Comparison of ENCODE assay signal across 9 cellular contexts in the genomic region with DNA sequence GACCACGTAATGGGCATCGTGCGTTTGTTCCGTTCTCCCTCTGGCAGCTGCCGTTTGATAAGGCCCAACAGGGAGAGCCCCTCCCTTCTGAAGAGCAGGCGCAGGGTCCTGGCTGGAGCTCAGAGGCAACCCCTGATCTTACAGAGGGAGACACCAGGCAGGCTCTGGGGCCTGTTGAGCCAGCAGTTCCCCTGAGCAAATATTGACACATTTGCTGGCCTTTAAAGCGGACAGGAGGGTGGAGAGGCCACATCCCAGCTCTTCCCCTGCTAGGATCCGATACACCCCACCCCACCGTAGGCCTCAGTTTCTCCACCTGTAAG. TPM values are rescaled to one million over a fixed set of nuclear protein-coding genes. Genes with fewer than 3 reads are reported as not detected.
DNase-seq lines count a peak whose midpoint lies in the region; ATAC-seq and TF ChIP-seq lines count a peak whose summit lies in the region.
"Had no signal": no experiment of that assay in that cellular context is flagged by ENCODE, and none has a peak within 500 bp of the region (broad histone marks: within the 10 kb centered on the region; RNA-seq: fewer than 3 reads in every experiment).

No MANE protein-coding gene starts in this region.

- H3K4me3 Mint-ChIP-seq in memory B cell = peak overlapping the region; percentile 94

- H3K9me3 Mint-ChIP-seq in activated naive CD4-positive, alpha-beta T cell treated with anti-CD3 and anti-CD28 coated beads, Interleukin-2, amount 50 U/mL, for 72 hours = no peaks in the 10 kb centered on the region
- no peaks in the 10 kb centered on the region for H3K9me3 Mint-ChIP-seq in memory B cell

- DNase-seq in AG04449 (ENCODE audit: low read depth, low spot score) (no peak), HFF-Myc (ENCODE audit: extremely low read depth, low read depth) (no peak), memory B cell (ENCODE audit: low spot score in 2 of 2) (no peak)
- DNase-seq in activated naive CD4-positive, alpha-beta T cell treated with anti-CD3 and anti-CD28 coated beads, Interleukin-2, amount 50 U/mL, for 72 hours (ENCODE audit: low spot score in 2 of 2) = no peak
- no peak for DNase-seq in stimulated activated naive CD4-positive, alpha-beta T cell treated with Interleukin-2 at 50 U/mL for 16 hours (lab: John Stamatoyannopoulos, UW)

- H3K27ac Mint-ChIP-seq in activated naive CD4-positive, alpha-beta T cell treated with anti-CD3 and anti-CD28 coated beads, Interleukin-2, amount 50 U/mL, for 72 hours = peak overlapping the region; percentile 95 to 98
- H3K27ac Mint-ChIP-seq in memory B cell = peak overlapping the region; percentile 90

- POLR2A ChIA-PET in AG04449 (lab: Yijun Ruan, JAX) = interaction anchor here (0.7 to 1.4 kb wide), 4 partner anchors 13 to 149 kb away, joined by 3 to 4 read pairs (median 3); partner anchors contain the start of gene KCTD17

- CTCF ChIA-PET in AG04449 (lab: Yijun Ruan, JAX) = interaction anchor here (0.6 to 8.0 kb wide), 59 partner anchors 11 to 616 kb away, joined by 3 to 199 read pairs (median 4); partner anchors contain the start of genes C1QTNF6, RAC2 and SSTR3

- H3K36me3 Mint-ChIP-seq in activated naive CD4-positive, alpha-beta T cell treated with anti-CD3 and anti-CD28 coated beads, Interleukin-2, amount 50 U/mL, for 72 hours = peaks cover 9 to 18% of the 10 kb centered on the region in 2 donors
- no peaks in the 10 kb centered on the region for H3K36me3 Mint-ChIP-seq in memory B cell

- peak overlapping the region; percentile 43 for H3K4me3 ChIP-seq in AG04449 (ENCODE audit: low read depth, low read length)
- peak overlapping the region; percentile 68 for H3K4me3 ChIP-seq in HFF-Myc (replicated peaks; ENCODE audit: low read depth, low read length)

- ATAC-seq in activated naive CD4-positive, alpha-beta T cell treated with anti-CD3 and anti-CD28 coated beads, Interleukin-2, amount 50 U/mL, for 72 hours = peak; percentile 1 to 35
- ATAC-seq in memory B cell (ENCODE audit: low read depth) (no peak), HG03196 (IDR thresholded peaks at IDR 0.05; ENCODE audit: unreplicated experiment) (no peak), GM19455 (IDR thresholded peaks at IDR 0.05; ENCODE audit: unreplicated experiment) (no peak), GM18519 (IDR thresholded peaks at IDR 0.05; ENCODE audit: low FRiP score, unreplicated experiment) (no peak)

- H3K4me1 Mint-ChIP-seq in memory B cell = peaks cover 20% of the 10 kb centered on the region

- TF ChIP-seq CTCF in AG04449 (IDR thresholded peaks at IDR 0.05; ENCODE audit: insufficient read depth, low read length, missing control alignments) (no peak), HFF-Myc (IDR thresholded peaks at IDR 0.05; ENCODE audit: low read depth, low read length, missing control alignments) (no peak)

- no peaks in the 10 kb centered on the region for H3K27me3 Mint-ChIP-seq in memory B cell

RNA-seq across cellular contexts. Expression of gene C1QTNF6, which starts 11.8 kb away (rescaled TPM):
- 10 to 100 TPM; 13.8 to 14.5 TPM for total RNA-seq in activated naive CD4-positive, alpha-beta T cell treated with anti-CD3 and anti-CD28 coated beads, Interleukin-2, amount 50 U/mL, for 72 hours

RNA-seq across cellular contexts. Expression of gene SSTR3, which starts 12.5 kb away (rescaled TPM):
- total RNA-seq in activated naive CD4-positive, alpha-beta T cell treated with anti-CD3 and anti-CD28 coated beads, Interleukin-2, amount 50 U/mL, for 72 hours = 10 to 100 TPM in 1 of 2 donors, 1 to 10 TPM in 1; 5.2 to 28.1 TPM
- total RNA-seq: urinary bladder had no signal

RNA-seq across cellular contexts. Expression of gene RAC2, which starts 44.3 kb away (rescaled TPM):
- 100 to 1,000 TPM; 655 to 769 TPM for total RNA-seq in activated naive CD4-positive, alpha-beta T cell treated with anti-CD3 and anti-CD28 coated beads, Interleukin-2, amount 50 U/mL, for 72 hours

RNA-seq across cellular contexts. Expression of gene IL2RB, which starts 50.1 kb away (rescaled TPM):
- total RNA-seq in activated naive CD4-positive, alpha-beta T cell treated with anti-CD3 and anti-CD28 coated beads, Interleukin-2, amount 50 U/mL, for 72 hours = 100 to 1,000 TPM; 170 to 253 TPM

Comparison
In these comparisons a context has a peak if more than half of its experiments do, and no peak if none do; other contexts are left out.
1. ATAC-seq: peak in activated naive CD4-positive, alpha-beta T cell treated with anti-CD3 and anti-CD28 coated beads, Interleukin-2, amount 50 U/mL, for 72 hours (2 of 2); none in memory B cell (single experiment), HG03196 (single experiment), GM19455 (single experiment) and GM18519 (single experiment).